27 cellular contexts compared by ENCODE assay signal in genomic region chr6:165178056-165178455, GRCh38.
DNase-seq lines count a peak whose midpoint lies in the region; FAIRE-seq and TF ChIP-seq lines count a peak whose summit lies in the region.
"Had no signal": no experiment of that assay in that cellular context is flagged by ENCODE, and none has a peak within 500 bp of the region (broad histone marks: within the 10 kb centered on the region; RNA-seq: fewer than 3 reads in every experiment).

No MANE protein-coding gene starts in this region.

- TF ChIP-seq CTCF in MCF 10A (IDR thresholded peaks at IDR 0.05; ENCODE audit: unreplicated experiment) (no peak), breast epithelium (IDR thresholded peaks at IDR 0.05) (no peak), astrocyte (IDR thresholded peaks at IDR 0.05; ENCODE audit: insufficient read depth, low read depth, low read length) (no peak), keratinocyte (optimal IDR thresholded peaks at IDR 0.05 in 1 of 3, IDR thresholded peaks at IDR 0.05 in 1 of 3, conservative IDR thresholded peaks at IDR 0.05 in 1 of 3; ENCODE audit: extremely low read depth in 1 of 3, insufficient read depth in 2 of 3, low read length in 3 of 3) (no peak), tibial nerve (IDR thresholded peaks at IDR 0.05) (no peak)

- peak; percentile 72 for DNase-seq in MCF 10A (ENCODE audit: unreplicated experiment)
- no peak for DNase-seq in breast epithelium (ENCODE audit: low spot score in 2 of 2)
- DNase-seq in astrocyte (ENCODE audit: low read depth) = peak; percentile 45
- DNase-seq in keratinocyte (ENCODE audit: low read depth, low spot score) = no peak
- DNase-seq in H54 (ENCODE audit: insufficient read length, low spot score) = no peak
- no peak for DNase-seq in DMS 273 (lab: John Stamatoyannopoulos, UW; ENCODE audit: unreplicated experiment)
- no peak for DNase-seq in tibial nerve (ENCODE audit: low spot score in 2 of 2)
- DNase-seq in DMS53 (lab: John Stamatoyannopoulos, UW) = no peak
- DNase-seq: activated CD8-positive, alpha-beta T cell treated with anti-CD3 and anti-CD28 coated beads for 36 hours; activated gamma-delta T cell treated with Interleukin-2 at 50 U/mL for 16 hours; activated T-cell treated with anti-CD3 and anti-CD28 coated beads for 4 hours; brain microvascular endothelial cell; Caco-2; GOT3; hippocampal formation; lower lobe of right lung; NCI-H1436; NCI-H2171; NCI-H524 treated with DMSO at 0.1 percent for 48 hours; stimulated activated CD4-positive, alpha-beta T cell treated with anti-CD3 and anti-CD28 coated beads, Interleukin-2, amount 100 ng/mL, for 48 hours; stimulated activated naive CD4-positive, alpha-beta T cell; SW 1271 had no signal

- H3K4me1 Mint-ChIP-seq in MCF 10A (ENCODE audit: insufficient read depth, unreplicated experiment) (peaks cover 48% of the 10 kb centered on the region), astrocyte (ENCODE audit: low read depth, unreplicated experiment) (peaks cover 18% of the 10 kb centered on the region)

- BruUV-seq in MCF 10A (replicated peaks; lab: Mats Ljungman, UMichigan) = no TSS peak

- no peaks in the 10 kb centered on the region for H3K9me1 ChIP-seq in keratinocyte (ENCODE audit: control insufficient read depth, extremely low read depth, insufficient read depth, low read length)

- H3K27ac ChIP-seq in breast epithelium (no peak overlapping the region), astrocyte (ENCODE audit: low read depth, low read length) (peak overlapping the region; percentile 10), keratinocyte (ENCODE audit: control insufficient read depth, insufficient read depth, low read length) (peak overlapping the region; percentile 31), tibial nerve (no peak overlapping the region)
- H3K27ac ChIP-seq: 22Rv1; BLaER1 treated with 17β-estradiol and CSF1 and Interleukin-3, amounts not matched to agents 10 nM and 100 nM; brain microvascular endothelial cell; coronary artery; lower lobe of right lung; neutrophil had no signal

- no peaks in the 10 kb centered on the region for H3K27me3 ChIP-seq in breast epithelium
- no peaks in the 10 kb centered on the region for H3K27me3 ChIP-seq in astrocyte (ENCODE audit: insufficient read depth, low read length)
- no peaks in the 10 kb centered on the region for H3K27me3 ChIP-seq in keratinocyte (ENCODE audit: control insufficient read depth, extremely low read depth, insufficient read depth, low read length)
- H3K27me3 ChIP-seq in tibial nerve = no peaks in the 10 kb centered on the region
- H3K27me3 ChIP-seq: BLaER1 treated with 17β-estradiol and CSF1 and Interleukin-3, amounts not matched to agents 10 nM and 100 nM; brain microvascular endothelial cell; neutrophil had no signal

- TF ChIP-seq EP300 in tibial nerve (IDR thresholded peaks at IDR 0.05) = no peak

- H3K4me2 ChIP-seq in astrocyte (ENCODE audit: low read length) (peak overlapping the region; percentile 44), keratinocyte (ENCODE audit: control insufficient read depth, extremely low read depth, insufficient read depth, low read depth, low read length) (no peak overlapping the region)
- H3K4me2 ChIP-seq: BLaER1 treated with 17β-estradiol and CSF1 and Interleukin-3, amounts not matched to agents 10 nM and 100 nM had no signal

- H2AFZ ChIP-seq in astrocyte (ENCODE audit: low read depth, low read length) = no peak overlapping the region
- H2AFZ ChIP-seq in keratinocyte (ENCODE audit: control insufficient read depth, low read length) = no peak overlapping the region

- H3K9ac ChIP-seq in astrocyte (ENCODE audit: low read length) (no peak overlapping the region), keratinocyte (ENCODE audit: control insufficient read depth, extremely low read depth, insufficient read depth, low read length) (no peak overlapping the region)
- H3K9ac ChIP-seq: BLaER1 treated with 17β-estradiol and CSF1 and Interleukin-3, amounts not matched to agents 10 nM and 100 nM had no signal

- H3K4me3 Mint-ChIP-seq in MCF 10A (ENCODE audit: unreplicated experiment) = peak overlapping the region; percentile 4
- H3K4me3 Mint-ChIP-seq in astrocyte (ENCODE audit: unreplicated experiment) = no peak overlapping the region
- H3K4me3 Mint-ChIP-seq: activated CD8-positive, alpha-beta T cell treated with anti-CD3 and anti-CD28 coated beads for 36 hours had no signal

- TF ChIP-seq POLR2A in breast epithelium (IDR thresholded peaks at IDR 0.05) (no peak), H54 (IDR thresholded peaks at IDR 0.05; ENCODE audit: low read depth, low read length) (no peak), tibial nerve (IDR thresholded peaks at IDR 0.05) (no peak)

- FAIRE-seq in astrocyte (lab: Jason Lieb, UNC) = peak; percentile 60
- FAIRE-seq in keratinocyte (lab: Jason Lieb, UNC) = no peak
- FAIRE-seq in H54 (lab: Jason Lieb, UNC) = no peak
- FAIRE-seq: islet of Langerhans had no signal

- H4K20me1 ChIP-seq in astrocyte (ENCODE audit: insufficient read depth, low read length) = no peaks in the 10 kb centered on the region
- H4K20me1 ChIP-seq in keratinocyte (ENCODE audit: control insufficient read depth, extremely low read depth, insufficient read depth, low read length) = no peaks in the 10 kb centered on the region
- H4K20me1 ChIP-seq: BLaER1 treated with 17β-estradiol and CSF1 and Interleukin-3, amounts not matched to agents 10 nM and 100 nM had no signal

- dilution Hi-C loops in keratinocyte (cut with MboI; ENCODE audit: extremely low pct_ligation_motif_present, low sequenced_read_pairs) = no loop called here

- peak overlapping the region; percentile 85 for H3K27ac Mint-ChIP-seq in MCF 10A (ENCODE audit: low read depth, unreplicated experiment)
- H3K27ac Mint-ChIP-seq in astrocyte (ENCODE audit: unreplicated experiment) = no peak overlapping the region
- H3K27ac Mint-ChIP-seq: activated CD8-positive, alpha-beta T cell treated with anti-CD3 and anti-CD28 coated beads for 36 hours had no signal

- WGBS in tibial nerve, 2 donors = 36 to 88% methylated on average over 1 of the region's 1 CpG

- H3K9me3 Mint-ChIP-seq in MCF 10A (ENCODE audit: unreplicated experiment) (peaks cover 17% of the 10 kb centered on the region), astrocyte (ENCODE audit: unreplicated experiment) (peaks cover 2% of the 10 kb centered on the region)

- H3K36me3 Mint-ChIP-seq in MCF 10A (ENCODE audit: insufficient read depth, unreplicated experiment) = no peaks in the 10 kb centered on the region
- H3K36me3 Mint-ChIP-seq in astrocyte (ENCODE audit: low read depth, unreplicated experiment) = no peaks in the 10 kb centered on the region

- intact Hi-C loops in MCF 10A (cut with micrococcal nuclease) (no loop called here), breast epithelium (cut with DNase I; ENCODE audit: low total_unique reads) (no loop called here)

- H3K36me3 ChIP-seq in breast epithelium (no peaks in the 10 kb centered on the region), astrocyte (ENCODE audit: insufficient read depth, low read length) (no peaks in the 10 kb centered on the region), keratinocyte (ENCODE audit: control insufficient read depth in 2 of 2, extremely low read depth in 1 of 2, insufficient read depth in 2 of 2, low read length in 2 of 2) (no peaks in the 10 kb centered on the region), tibial nerve (no peaks in the 10 kb centered on the region)
- H3K36me3 ChIP-seq: BLaER1 treated with 17β-estradiol and CSF1 and Interleukin-3, amounts not matched to agents 10 nM and 100 nM; brain microvascular endothelial cell; lower lobe of right lung; neutrophil had no signal

- CTCF ChIA-PET in MCF 10A (lab: Yijun Ruan, JAX) = interaction anchor here (0.6 to 1.4 kb wide), 6 partner anchors 8 to 1782 kb away, joined by 3 to 6 read pairs (median 4); no protein-coding TSS in a partner anchor

- H3K9me3 ChIP-seq in breast epithelium = peaks cover 0 to 14% of the 10 kb centered on the region in 2 donors
- H3K9me3 ChIP-seq in astrocyte (ENCODE audit: insufficient read depth, low read depth, low read length) = no peaks in the 10 kb centered on the region
- H3K9me3 ChIP-seq in keratinocyte (ENCODE audit: control insufficient read depth, low read depth, low read length) = no peaks in the 10 kb centered on the region
- H3K9me3 ChIP-seq in tibial nerve = peaks cover 0 to 10% (median 0%) of the 10 kb centered on the region in 4 donors
- H3K9me3 ChIP-seq: Caco-2, lower lobe of right lung, neutrophil had no signal

- no peak overlapping the region for H3K4me3 ChIP-seq in breast epithelium
- H3K4me3 ChIP-seq in astrocyte (ENCODE audit: insufficient read depth, low read depth, low read length) = no peak overlapping the region
- no peak overlapping the region for H3K4me3 ChIP-seq in keratinocyte (ENCODE audit: control insufficient read depth in 2 of 3, extremely low read depth in 1 of 3, insufficient read depth in 2 of 3, low read depth in 1 of 3, low read length in 3 of 3)
- H3K4me3 ChIP-seq in tibial nerve = no peak overlapping the region
- H3K4me3 ChIP-seq: BLaER1 treated with 17β-estradiol and CSF1 and Interleukin-3, amounts not matched to agents 10 nM and 100 nM; coronary artery; lower lobe of right lung had no signal

- no peaks in the 10 kb centered on the region for H3K27me3 Mint-ChIP-seq in MCF 10A (ENCODE audit: insufficient read depth, unreplicated experiment)
- H3K27me3 Mint-ChIP-seq in astrocyte (ENCODE audit: low read depth, unreplicated experiment) = no peaks in the 10 kb centered on the region
- H3K27me3 Mint-ChIP-seq: activated CD8-positive, alpha-beta T cell treated with anti-CD3 and anti-CD28 coated beads for 36 hours had no signal

- POLR2A ChIA-PET in MCF 10A (lab: Yijun Ruan, JAX) = interaction anchor here (1.0 to 2.2 kb wide), 4 partner anchors 9 to 41 kb away, joined by 3 to 9 read pairs (median 4); no protein-coding TSS in a partner anchor

- H3K4me1 ChIP-seq in breast epithelium (no peaks in the 10 kb centered on the region), astrocyte (ENCODE audit: insufficient read depth, low read length) (peaks cover 21% of the 10 kb centered on the region), keratinocyte (ENCODE audit: control insufficient read depth, extremely low read depth, insufficient read depth, low read length) (no peaks in the 10 kb centered on the region), tibial nerve (peaks cover 0 to 3% (median 0%) of the 10 kb centered on the region in 4 donors)
- H3K4me1 ChIP-seq: BLaER1 treated with 17β-estradiol and CSF1 and Interleukin-3, amounts not matched to agents 10 nM and 100 nM; Caco-2; lower lobe of right lung had no signal

- H3K79me2 ChIP-seq in astrocyte (ENCODE audit: insufficient read depth, low read length) = no peaks in the 10 kb centered on the region
- H3K79me2 ChIP-seq in keratinocyte (ENCODE audit: control insufficient read depth, insufficient read depth, low read length) = no peaks in the 10 kb centered on the region

Comparison
In these comparisons a context has a peak if more than half of its experiments do, and no peak if none do; other contexts are left out.
1. DNase-seq: peak in MCF 10A (single experiment) and astrocyte (single experiment); none in breast epithelium (0 of 2), keratinocyte (single experiment), H54 (single experiment), DMS 273 (single experiment), tibial nerve (0 of 2) and DMS53 (single experiment).
2. H3K27ac ChIP-seq: peak in astrocyte (single experiment) and keratinocyte (single experiment); none in breast epithelium (0 of 2) and tibial nerve (0 of 4).